14 cellular contexts compared by ENCODE assay signal in the genomic region with DNA sequence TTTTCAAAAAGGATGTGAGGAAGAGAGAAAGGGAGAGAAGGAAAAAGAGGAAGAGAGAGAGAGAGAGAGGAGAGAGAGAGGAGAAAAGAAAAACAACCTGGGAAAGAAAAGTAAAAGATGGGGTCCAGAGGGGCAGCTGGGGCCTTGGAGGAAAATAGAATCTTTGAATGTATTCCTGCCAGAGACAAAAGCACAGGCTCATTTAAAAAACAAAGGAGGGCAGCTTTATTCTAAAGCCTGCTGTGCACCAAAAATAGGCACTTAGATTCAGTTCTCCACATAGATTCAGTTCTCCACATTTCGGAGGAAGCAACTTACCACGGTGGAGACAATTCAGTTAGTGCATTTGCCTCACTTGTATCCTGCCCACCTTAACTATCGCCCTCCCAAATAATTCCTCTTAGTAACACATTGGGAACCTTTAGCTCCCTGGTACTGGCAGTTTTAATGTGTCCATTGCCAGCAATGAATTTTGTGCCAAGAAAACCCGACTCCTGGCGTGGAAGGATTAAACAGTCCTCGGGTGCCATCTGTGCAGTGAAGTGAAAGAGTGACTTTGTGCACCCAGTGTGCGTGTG.
DNase-seq lines count a peak whose midpoint lies in the region; ATAC-seq and TF ChIP-seq lines count a peak whose summit lies in the region.
"Had no signal": no experiment of that assay in that cellular context is flagged by ENCODE, and none has a peak within 500 bp of the region (broad histone marks: within the 10 kb centered on the region; RNA-seq: fewer than 3 reads in every experiment).

No MANE protein-coding gene starts in this region.

- H3K9me3 Mint-ChIP-seq in natural killer cell treated with Interleukin-12 subunit alpha and Interleukin-12 subunit beta and Interleukin-15 and Interleukin-18, amount 100 ng/mL, for 72 hours, result peaks cover 7% of the 10 kb centered on the region
- H3K9me3 Mint-ChIP-seq in natural killer cell (no peaks in the 10 kb centered on the region), glutamatergic neuron (ENCODE audit: unreplicated experiment) (peaks cover 3% of the 10 kb centered on the region)
- H3K9me3 Mint-ChIP-seq: activated T-cell treated with anti-CD3 and anti-CD28 coated beads, Interleukin-2, amount 50 U/mL, for 4 hours had no signal

- peaks cover 54% of the 10 kb centered on the region for H3K36me3 Mint-ChIP-seq in natural killer cell treated with Interleukin-12 subunit alpha and Interleukin-12 subunit beta and Interleukin-15 and Interleukin-18, amount 100 ng/mL, for 72 hours
- H3K36me3 Mint-ChIP-seq in natural killer cell (no peaks in the 10 kb centered on the region), glutamatergic neuron (ENCODE audit: unreplicated experiment) (no peaks in the 10 kb centered on the region)

- TF ChIP-seq CTCF in natural killer cell (IDR thresholded peaks at IDR 0.05) (no peak), glutamatergic neuron (IDR thresholded peaks at IDR 0.05; ENCODE audit: partially characterized antibody, unreplicated experiment) (no peak)

- no peak for DNase-seq in natural killer cell treated with Interleukin-12 subunit alpha and Interleukin-12 subunit beta and Interleukin-15 and Interleukin-18, amount 100 ng/mL, for 72 hours (ENCODE audit: low spot score)
- DNase-seq in natural killer cell (no peak), NCI-H69 (lab: John Stamatoyannopoulos, UW) (peak; percentile 29), glutamatergic neuron (no peak), posterior vena cava (ENCODE audit: low spot score) (no peak)
- DNase-seq: activated T-cell treated with anti-CD3 and anti-CD28 coated beads, Interleukin-2, amount 50 U/mL, for 4 hours; aorta; dermis blood vessel endothelial cell; MM.1S had no signal

- no peaks in the 10 kb centered on the region for H3K27me3 Mint-ChIP-seq in natural killer cell treated with Interleukin-12 subunit alpha and Interleukin-12 subunit beta and Interleukin-15 and Interleukin-18, amount 100 ng/mL, for 72 hours
- H3K27me3 Mint-ChIP-seq in natural killer cell (ENCODE audit: low read depth in 2 of 2), result no peaks in the 10 kb centered on the region
- H3K27me3 Mint-ChIP-seq in glutamatergic neuron (ENCODE audit: unreplicated experiment), result no peaks in the 10 kb centered on the region

- H3K4me1 Mint-ChIP-seq in natural killer cell treated with Interleukin-12 subunit alpha and Interleukin-12 subunit beta and Interleukin-15 and Interleukin-18, amount 100 ng/mL, for 72 hours (ENCODE audit: low read depth in 2 of 2), result peaks cover 34 to 48% of the 10 kb centered on the region in 2 donors
- H3K4me1 Mint-ChIP-seq in natural killer cell (no peaks in the 10 kb centered on the region), glutamatergic neuron (ENCODE audit: low read depth, unreplicated experiment) (peaks cover 25% of the 10 kb centered on the region)

- H3K27ac Mint-ChIP-seq in natural killer cell treated with Interleukin-12 subunit alpha and Interleukin-12 subunit beta and Interleukin-15 and Interleukin-18, amount 100 ng/mL, for 72 hours, result peak overlapping the region; percentile 15 to 23
- H3K27ac Mint-ChIP-seq in natural killer cell (no peak overlapping the region), glutamatergic neuron (ENCODE audit: unreplicated experiment) (peak overlapping the region; percentile 10)

- intact Hi-C loops in natural killer cell (cut with micrococcal nuclease) (no loop called here), posterior vena cava (cut with DNase I) (loop anchor here in 1 of 2 donors (10.0 kb wide), 1 partner anchor 122 kb away; no protein-coding TSS in a partner anchor)

- no peak overlapping the region for H3K4me3 Mint-ChIP-seq in natural killer cell treated with Interleukin-12 subunit alpha and Interleukin-12 subunit beta and Interleukin-15 and Interleukin-18, amount 100 ng/mL, for 72 hours
- H3K4me3 Mint-ChIP-seq in natural killer cell, result no peak overlapping the region
- no peak overlapping the region for H3K4me3 Mint-ChIP-seq in glutamatergic neuron (ENCODE audit: unreplicated experiment)
- H3K4me3 Mint-ChIP-seq: activated T-cell treated with anti-CD3 and anti-CD28 coated beads, Interleukin-2, amount 50 U/mL, for 4 hours had no signal

- no peak for ATAC-seq in natural killer cell treated with Interleukin-12 subunit alpha and Interleukin-12 subunit beta and Interleukin-15 and Interleukin-18, amount 100 ng/mL, for 72 hours
- ATAC-seq in natural killer cell (no peak), HG03039 (IDR thresholded peaks at IDR 0.05; ENCODE audit: unreplicated experiment) (no peak), HG02763 (IDR thresholded peaks at IDR 0.05; ENCODE audit: unreplicated experiment) (no peak), HG02571 (IDR thresholded peaks at IDR 0.05; ENCODE audit: unreplicated experiment) (no peak)
- ATAC-seq: activated CD4-positive, CD25-positive, alpha-beta regulatory T cell treated with anti-CD3 and anti-CD28 coated beads, Interleukin-2, amount 50 U/mL, for 24 hours; activated T-cell treated with anti-CD3 and anti-CD28 coated beads, Interleukin-2, amount 50 U/mL, for 4 hours; Panc1 had no signal

Comparison
In these comparisons a context has a peak if more than half of its experiments do, and no peak if none do; other contexts are left out.
1. H3K27ac Mint-ChIP-seq: peak in natural killer cell treated with Interleukin-12 subunit alpha and Interleukin-12 subunit beta and Interleukin-15 and Interleukin-18, amount 100 ng/mL, for 72 hours (2 of 2) and glutamatergic neuron (single experiment); none in natural killer cell (0 of 2).